Comparison of ENCODE assay signal across 16 cellular contexts in genomic region chr6:145042559-145042958, GRCh38.
A peak's percentile ranks its signal among the peaks of the same experiment; 100 is the strongest.
DNase-seq lines count a peak whose midpoint lies in the region; ATAC-seq, FAIRE-seq and TF ChIP-seq lines count a peak whose summit lies in the region.
"Had no signal": no experiment of that assay in that cellular context is flagged by ENCODE, and none has a peak within 500 bp of the region (broad histone marks: within the 10 kb centered on the region; RNA-seq: fewer than 3 reads in every experiment).

No MANE protein-coding gene starts in this region.

- ATAC-seq in GM23338 (peak; percentile 86), GM21717 (IDR thresholded peaks at IDR 0.05; ENCODE audit: unreplicated experiment) (no peak), HG02973 (IDR thresholded peaks at IDR 0.05; ENCODE audit: unreplicated experiment) (no peak)

- H3K36me3 Mint-ChIP-seq in Calu3 (ENCODE audit: insufficient read depth, unreplicated experiment) = no peaks in the 10 kb centered on the region
- H3K36me3 Mint-ChIP-seq in GM23338 (ENCODE audit: low read depth) = peaks cover 6% of the 10 kb centered on the region; the same call in 2 of the 3 replicates
- H3K36me3 Mint-ChIP-seq: IgD-negative memory B cell had no signal

- H3K9me3 Mint-ChIP-seq in Calu3 (ENCODE audit: low read depth, unreplicated experiment) (no peaks in the 10 kb centered on the region), GM23338 (peaks cover 7% of the 10 kb centered on the region; the same call in 2 of the 3 replicates)
- H3K9me3 Mint-ChIP-seq: CD4-positive, alpha-beta T cell had no signal

- no peaks in the 10 kb centered on the region for H3K36me3 ChIP-seq in GM23338 (ENCODE audit: insufficient read depth)
- H3K36me3 ChIP-seq: vagina had no signal

- no peaks in the 10 kb centered on the region for H3F3A ChIP-seq in GM23338 (replicated peaks; ENCODE audit: low read depth)

- no peak for FAIRE-seq in H54 (lab: Jason Lieb, UNC)
- FAIRE-seq: G401.6 had no signal

- no peak overlapping the region for H3K27ac Mint-ChIP-seq in Calu3 (ENCODE audit: unreplicated experiment)
- no peak overlapping the region for H3K27ac Mint-ChIP-seq in GM23338
- H3K27ac Mint-ChIP-seq: CD4-positive, alpha-beta T cell; IgD-negative memory B cell; progenitor cell of endocrine pancreas had no signal

- CTCF ChIA-PET in Calu3 (lab: Charles Lee) = no interaction called here

- DNase-seq in Calu3 = peak; percentile 5
- DNase-seq in GM23338 (ENCODE audit: low spot score) = peak; percentile 76
- peak; percentile 8 for DNase-seq in RPMI8226
- DNase-seq in iPS DF 19.7 (ENCODE audit: low read depth, low spot score) = peak; percentile 9
- no peak for DNase-seq in H54 (ENCODE audit: insufficient read length, low spot score)
- DNase-seq: CD4-positive, alpha-beta T cell; dorsolateral prefrontal cortex; hypothalamus; NCI-H2227 treated with DMSO at 0.1 percent for 48 hours; SW 1271 had no signal

- intact Hi-C loops in Calu3 (cut with micrococcal nuclease; ENCODE audit: unreplicated experiment) = no loop called here

- no peaks in the 10 kb centered on the region for H3K79me2 ChIP-seq in GM23338 (replicated peaks; ENCODE audit: insufficient read depth)

- no TSS peak for BruUV-seq in Calu3 (replicated peaks; lab: Mats Ljungman, UMichigan)

- no peaks in the 10 kb centered on the region for H4K20me1 ChIP-seq in GM23338 (replicated peaks; ENCODE audit: insufficient read depth)

- no peak overlapping the region for H2AFZ ChIP-seq in GM23338

- TF ChIP-seq CTCF in Calu3 (IDR thresholded peaks at IDR 0.05; ENCODE audit: unreplicated experiment) (no peak), GM23338 (conservative IDR thresholded peaks at IDR 0.05; ENCODE audit: low read depth in 2 of 2) (peak; percentile 70 to 71)

- H3K27me3 ChIP-seq in GM23338 (ENCODE audit: insufficient read depth) = no peaks in the 10 kb centered on the region
- H3K27me3 ChIP-seq: dorsolateral prefrontal cortex, vagina had no signal

- H3K27ac ChIP-seq in GM23338 (ENCODE audit: low read depth) = no peak overlapping the region
- H3K27ac ChIP-seq: dorsolateral prefrontal cortex, vagina had no signal

- no peak for TF ChIP-seq POLR2A in H54 (IDR thresholded peaks at IDR 0.05; ENCODE audit: low read depth, low read length)

- H3K4me1 Mint-ChIP-seq in Calu3 (ENCODE audit: low read depth, unreplicated experiment) (no peaks in the 10 kb centered on the region), GM23338 (peaks cover 20% of the 10 kb centered on the region)
- H3K4me1 Mint-ChIP-seq: IgD-negative memory B cell had no signal

- H3K27me3 Mint-ChIP-seq in Calu3 (ENCODE audit: unreplicated experiment) (no peaks in the 10 kb centered on the region), GM23338 (ENCODE audit: insufficient read depth, low read depth, poor library complexity) (peaks cover 8% of the 10 kb centered on the region)
- H3K27me3 Mint-ChIP-seq: progenitor cell of endocrine pancreas had no signal

- no peak overlapping the region for H3K4me3 Mint-ChIP-seq in Calu3 (ENCODE audit: low read depth, unreplicated experiment)
- H3K4me3 Mint-ChIP-seq in GM23338 = no peak overlapping the region
- H3K4me3 Mint-ChIP-seq: CD4-positive, alpha-beta T cell; IgD-negative memory B cell had no signal

- no peak overlapping the region for H3K4me3 ChIP-seq in GM23338
- H3K4me3 ChIP-seq: dorsolateral prefrontal cortex, vagina had no signal

- peaks cover 14% of the 10 kb centered on the region for H3K4me1 ChIP-seq in GM23338 (ENCODE audit: insufficient read depth)
- H3K4me1 ChIP-seq: vagina had no signal

- no peak overlapping the region for H3K4me2 ChIP-seq in GM23338

- no peaks in the 10 kb centered on the region for H3K9me2 ChIP-seq in GM23338 (ENCODE audit: insufficient read depth)

TF ChIP-seq in GM23338, 12 proteins besides CTCF, POLR2A, EP300 and RAD21 (continues in another document):
- no peak for TF ChIP-seq ZNF331 (CRISPR knock-in tag; IDR thresholded peaks at IDR 0.05; ENCODE audit: low read depth)
- TF ChIP-seq ETS1 (IDR thresholded peaks at IDR 0.05) = no peak
- no peak for TF ChIP-seq ZNF462 (CRISPR knock-in tag; IDR thresholded peaks at IDR 0.05)
- no peak for TF ChIP-seq ZNF114 (CRISPR knock-in tag; IDR thresholded peaks at IDR 0.05)
- no peak for TF ChIP-seq EZH2phosphoT487 (IDR thresholded peaks at IDR 0.05; ENCODE audit: unreplicated experiment)
- no peak for TF ChIP-seq JUNB (IDR thresholded peaks at IDR 0.05; ENCODE audit: unreplicated experiment)
- TF ChIP-seq CREB1 (CRISPR knock-in tag; IDR thresholded peaks at IDR 0.05; ENCODE audit: low read depth) = no peak
- TF ChIP-seq EZH2 (IDR thresholded peaks at IDR 0.05; ENCODE audit: low read depth, unreplicated experiment) = no peak
